In genomic region chr11:34055218-34056000, GRCh38 we compare ENCODE assay signal across 1 cellular context.
TF ChIP-seq lines count a peak whose summit lies in the region.

No MANE protein-coding gene starts in this region.

TF ChIP-seq in H1, 55 proteins besides CTCF, POLR2A, EP300 and RAD21:
- TF ChIP-seq SIRT6 (IDR thresholded peaks at IDR 0.05; ENCODE audit: low read length) (no peak), HDAC6 (IDR thresholded peaks at IDR 0.05; ENCODE audit: low read depth, low read length) (no peak), RBBP5 (IDR thresholded peaks at IDR 0.05; ENCODE audit: borderline replicate concordance, low read depth, low read length) (no peak)
